ENCODE assay signal across 13 cellular contexts in the genomic region with DNA sequence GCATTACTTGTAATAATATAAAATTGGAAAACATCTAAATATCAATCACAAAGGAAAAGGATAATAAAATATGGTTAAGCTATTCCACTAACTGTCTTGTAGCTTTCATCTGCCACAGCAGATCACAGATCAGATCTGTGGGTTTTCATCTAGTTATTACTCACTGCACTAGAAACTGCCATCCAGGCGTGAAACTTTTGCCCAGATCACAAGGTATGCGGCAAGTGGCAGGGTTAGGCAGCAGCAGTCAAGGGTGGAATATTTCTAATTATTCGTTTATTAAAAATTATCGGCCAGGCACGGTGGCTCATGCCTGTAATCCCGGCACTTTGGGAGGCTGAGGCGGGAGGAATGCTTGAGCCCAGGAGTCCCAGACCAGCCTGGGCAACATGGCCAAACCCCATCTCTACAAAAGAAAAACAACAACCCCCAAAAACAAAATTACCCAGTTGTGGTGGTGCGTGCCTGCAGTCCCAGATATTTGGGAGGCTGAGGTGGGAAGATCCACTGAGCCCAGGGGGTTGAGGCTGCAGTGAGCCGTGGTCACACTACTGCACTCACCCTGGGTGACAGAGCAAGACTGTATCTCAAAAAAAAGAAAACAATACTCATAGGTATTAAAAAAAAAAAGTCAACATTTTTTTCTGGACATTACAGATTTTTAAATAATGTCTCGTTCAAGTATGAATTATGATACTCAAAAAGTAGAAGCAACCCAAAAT. TPM values are rescaled to one million over a fixed set of nuclear protein-coding genes. Genes with fewer than 3 reads are reported as not detected.
DNase-seq lines count a peak whose midpoint lies in the region; ATAC-seq, FAIRE-seq and TF ChIP-seq lines count a peak whose summit lies in the region.
"Had no signal": no experiment of that assay in that cellular context is flagged by ENCODE, and none has a peak within 500 bp of the region (broad histone marks: within the 10 kb centered on the region; RNA-seq: fewer than 3 reads in every experiment).

No MANE protein-coding gene starts in this region.

- H3K9ac ChIP-seq in HepG2 (ENCODE audit: insufficient read depth, low read depth, low read length), result no peak overlapping the region

- H3K79me2 ChIP-seq in HepG2 (ENCODE audit: insufficient read depth, low read length), result no peaks in the 10 kb centered on the region

- in situ Hi-C loops in HepG2 (cut with HindIII; ENCODE audit: extremely low pct_ligation_motif_present, low pct_unique_long_range_greater_than_20kb), result no loop called here

- H3K27me3 ChIP-seq in naive thymus-derived CD4-positive, alpha-beta T cell (ENCODE audit: control insufficient read depth in 2 of 2, insufficient read depth in 2 of 2, low read length in 2 of 2), result no peaks in the 10 kb centered on the region
- H3K27me3 ChIP-seq in HepG2 (ENCODE audit: control insufficient read depth in 1 of 2, insufficient read depth in 2 of 2, low read length in 2 of 2), result no peaks in the 10 kb centered on the region

- intact Hi-C loops in activated B cell treated with CpG ODN at 0.5 μM for 24 hours (cut with micrococcal nuclease), result loop anchor here (5.0 kb wide), 1 partner anchor 34 kb away; a partner anchor contains a TSS
- intact Hi-C loops in naive thymus-derived CD4-positive, alpha-beta T cell (cut with micrococcal nuclease), result no loop called here
- intact Hi-C loops in HepG2 (cut with micrococcal nuclease; ENCODE audit: unreplicated experiment), result no loop called here

- H3K36me3 ChIP-seq in naive thymus-derived CD4-positive, alpha-beta T cell (ENCODE audit: control insufficient read depth in 2 of 3, insufficient read depth in 3 of 3, low read length in 3 of 3), result no peaks in the 10 kb centered on the region
- H3K36me3 ChIP-seq in HepG2 (replicated peaks in 1 of 2; ENCODE audit: control insufficient read depth in 1 of 2, insufficient read depth in 2 of 2, low read length in 2 of 2), result 0 out of 5 replicates have a peak, but pooled peaks cover 0 to 4% of the 10 kb centered on the region in 2 experiments

- H3K27ac Mint-ChIP-seq in activated B cell treated with CpG ODN at 0.5 μM for 24 hours, result no peak overlapping the region
- H3K27ac Mint-ChIP-seq in naive thymus-derived CD8-positive, alpha-beta T cell, result no peak overlapping the region
- H3K27ac Mint-ChIP-seq in naive thymus-derived CD4-positive, alpha-beta T cell, result no peak overlapping the region
- H3K27ac Mint-ChIP-seq: IgD-negative memory B cell had no signal

- H3K4me1 ChIP-seq in naive thymus-derived CD4-positive, alpha-beta T cell (ENCODE audit: control insufficient read depth in 2 of 2, insufficient read depth in 2 of 2, low read length in 2 of 2), result no peaks in the 10 kb centered on the region
- H3K4me1 ChIP-seq in HepG2 (ENCODE audit: insufficient read depth, low read length), result no peaks in the 10 kb centered on the region

- no peak for TF ChIP-seq EP300 in HepG2 (IDR thresholded peaks at IDR 0.05; ENCODE audit: low read depth in 2 of 2, low read length in 2 of 2)
- no peak for TF ChIP-seq EP300 in HepG2 (CRISPR knock-in tag; IDR thresholded peaks at IDR 0.05; ENCODE audit: borderline replicate concordance)

- H3K27ac ChIP-seq in naive thymus-derived CD4-positive, alpha-beta T cell (ENCODE audit: low read depth, low read length), result no peak overlapping the region
- H3K27ac ChIP-seq in HepG2 (ENCODE audit: extremely low read length, insufficient read depth, low read length), result no peak overlapping the region
- H3K27ac ChIP-seq: PC-9 had no signal

- no peaks in the 10 kb centered on the region for H3K9me3 ChIP-seq in naive thymus-derived CD4-positive, alpha-beta T cell (ENCODE audit: control insufficient read depth in 2 of 3, low read length in 3 of 3)
- H3K9me3 ChIP-seq in HepG2 (ENCODE audit: low read length), result no peaks in the 10 kb centered on the region

- ATAC-seq in GM18519 (IDR thresholded peaks at IDR 0.05; ENCODE audit: low FRiP score, unreplicated experiment) (peak; percentile 72), GM21360 (IDR thresholded peaks at IDR 0.05; ENCODE audit: unreplicated experiment) (peak; percentile 83), HG03039 (IDR thresholded peaks at IDR 0.05; ENCODE audit: unreplicated experiment) (peak; percentile 59), activated B cell treated with CpG ODN at 0.5 μM for 24 hours (ENCODE audit: low read depth) (peak; percentile 74), HG02970 (IDR thresholded peaks at IDR 0.05; ENCODE audit: low FRiP score, unreplicated experiment) (no peak), HepG2 (no peak)
- ATAC-seq in naive thymus-derived CD8-positive, alpha-beta T cell, result no peak
- no peak for ATAC-seq in naive thymus-derived CD4-positive, alpha-beta T cell

- no peak overlapping the region for H3K4me3 Mint-ChIP-seq in activated B cell treated with CpG ODN at 0.5 μM for 24 hours
- H3K4me3 Mint-ChIP-seq in naive thymus-derived CD8-positive, alpha-beta T cell, result no peak overlapping the region
- no peak overlapping the region for H3K4me3 Mint-ChIP-seq in naive thymus-derived CD4-positive, alpha-beta T cell
- H3K4me3 Mint-ChIP-seq: IgD-negative memory B cell had no signal

- no peak overlapping the region for H3K4me2 ChIP-seq in HepG2 (ENCODE audit: low read depth, low read length)
- H3K4me2 ChIP-seq: PC-9 had no signal

- H4K20me1 ChIP-seq in HepG2 (ENCODE audit: insufficient read depth, low read length), result no peaks in the 10 kb centered on the region

- no peak for FAIRE-seq in HepG2 (lab: Jason Lieb, UNC)

- BruUV-seq in HepG2 (replicated peaks; lab: Mats Ljungman, UMichigan), result no TSS peak

- H2AFZ ChIP-seq in HepG2 (ENCODE audit: low read length), result no peak overlapping the region
- H2AFZ ChIP-seq: PC-9 had no signal

- TF ChIP-seq RAD21 in HepG2 (CRISPR knock-in tag; IDR thresholded peaks at IDR 0.05), result no peak

- peaks cover 10% of the 10 kb centered on the region for H3K36me3 Mint-ChIP-seq in activated B cell treated with CpG ODN at 0.5 μM for 24 hours (ENCODE audit: low read depth)
- H3K36me3 Mint-ChIP-seq in naive thymus-derived CD8-positive, alpha-beta T cell, result peaks cover 0 to 20% (median 11%) of the 10 kb centered on the region in 3 donors
- H3K36me3 Mint-ChIP-seq in naive thymus-derived CD4-positive, alpha-beta T cell, result peaks cover 0 to 14% (median 10%) of the 10 kb centered on the region in 5 donors

- H3K4me3 ChIP-seq in naive thymus-derived CD4-positive, alpha-beta T cell (ENCODE audit: low read length), result no peak overlapping the region
- no peak overlapping the region for H3K4me3 ChIP-seq in HepG2 (replicated peaks in 1 of 3; ENCODE audit: insufficient read depth in 1 of 3, low read depth in 2 of 3, low read length in 3 of 3)
- H3K4me3 ChIP-seq: PC-9 had no signal

- H3K27me3 Mint-ChIP-seq in activated B cell treated with CpG ODN at 0.5 μM for 24 hours, result no peaks in the 10 kb centered on the region
- H3K27me3 Mint-ChIP-seq in naive thymus-derived CD8-positive, alpha-beta T cell, result no peaks in the 10 kb centered on the region
- no peaks in the 10 kb centered on the region for H3K27me3 Mint-ChIP-seq in naive thymus-derived CD4-positive, alpha-beta T cell
- H3K27me3 Mint-ChIP-seq: IgD-negative memory B cell had no signal

- peaks cover 6% of the 10 kb centered on the region for H3K4me1 Mint-ChIP-seq in activated B cell treated with CpG ODN at 0.5 μM for 24 hours
- H3K4me1 Mint-ChIP-seq in naive thymus-derived CD8-positive, alpha-beta T cell, result no peaks in the 10 kb centered on the region
- peaks cover 0 to 9% (median 0%) of the 10 kb centered on the region in 7 donors for H3K4me1 Mint-ChIP-seq in naive thymus-derived CD4-positive, alpha-beta T cell
- H3K4me1 Mint-ChIP-seq: IgD-negative memory B cell had no signal

- CTCF ChIA-PET in activated B cell treated with CpG ODN at 0.5 μM for 24 hours (lab: Charles Lee), result no interaction called here
- CTCF ChIA-PET in naive thymus-derived CD4-positive, alpha-beta T cell (lab: Charles Lee), result no interaction called here
- CTCF ChIA-PET in HepG2 (lab: Yijun Ruan, JAX; ENCODE audit: low intra/inter-chr PET ratio, low total read pairs), result no interaction called here

- no peak for TF ChIP-seq POLR2A in HepG2 (IDR thresholded peaks at IDR 0.05; ENCODE audit: insufficient read depth in 1 of 2, low read depth in 2 of 2, low read length in 2 of 2)

- DNase-seq in activated B cell treated with CpG ODN at 0.5 μM for 24 hours (no peak), HepG2 (ENCODE audit: low spot score) (no peak)
- DNase-seq in naive thymus-derived CD8-positive, alpha-beta T cell, result no peak
- DNase-seq in naive thymus-derived CD4-positive, alpha-beta T cell, result no peak
- DNase-seq: GF-D8, midbrain, NCI-H2029 treated with DMSO at 0.1 percent for 48 hours, PC-9 had no signal

- 97% methylated on average over 10 of the region's 10 CpGs for WGBS in HepG2 (ENCODE audit: low lambda C conversion rate)

- POLR2A ChIA-PET in activated B cell treated with CpG ODN at 0.5 μM for 24 hours (lab: Charles Lee) (no interaction called here), HepG2 (lab: Yijun Ruan, JAX) (no interaction called here)
- POLR2A ChIA-PET in naive thymus-derived CD8-positive, alpha-beta T cell (lab: Charles Lee), result no interaction called here
- POLR2A ChIA-PET in naive thymus-derived CD4-positive, alpha-beta T cell (lab: Charles Lee), result no interaction called here

- TF ChIP-seq CTCF in activated B cell treated with CpG ODN at 0.5 μM for 24 hours (IDR thresholded peaks at IDR 0.05), result no peak
- TF ChIP-seq CTCF in HepG2 (CRISPR knock-in tag; IDR thresholded peaks at IDR 0.05), result no peak

- no peaks in the 10 kb centered on the region for H3K9me3 Mint-ChIP-seq in activated B cell treated with CpG ODN at 0.5 μM for 24 hours
- H3K9me3 Mint-ChIP-seq in naive thymus-derived CD8-positive, alpha-beta T cell, result peaks cover 0 to 2% (median 0%) of the 10 kb centered on the region in 9 donors
- H3K9me3 Mint-ChIP-seq in naive thymus-derived CD4-positive, alpha-beta T cell, result peaks cover 0 to 3% (median 0%) of the 10 kb centered on the region in 11 donors

RNA-seq across cellular contexts. Expression of a gene that starts 32.1 kb away (rescaled TPM):
- 3.5 and 3.7 TPM in 2 replicates for total RNA-seq in activated B cell treated with CpG ODN at 0.5 μM for 24 hours
- 1 to 10 TPM; 1.9 to 2.0 TPM for total RNA-seq in naive thymus-derived CD8-positive, alpha-beta T cell
- polyA plus RNA-seq in naive thymus-derived CD8-positive, alpha-beta T cell, result under 1 TPM; 0.25 to 0.71 (median 0.59) TPM
- total RNA-seq in naive thymus-derived CD4-positive, alpha-beta T cell, result 1 to 10 TPM; 1.1 to 4.1 (median 1.4) TPM
- under 1 TPM; 0.34 to 0.62 TPM for polyA plus RNA-seq in naive thymus-derived CD4-positive, alpha-beta T cell
- 5.8 and 7.6 TPM in 2 replicates for total RNA-seq in HepG2 (2016; rRNA removed; fragmentation: Illumina TruSeq; extraction: Trizol)
- 0.81 and 0.97 TPM in 2 replicates for total RNA-seq in HepG2 (2016; cell fraction: cytosol; rRNA removed; fragmentation: Illumina TruSeq; extraction: Trizol; ENCODE audit: low read depth)
- 5.5 and 6.9 TPM in 2 replicates for total RNA-seq in HepG2 (2016; cell fraction: insoluble cytoplasmic fraction; rRNA removed; fragmentation: Illumina TruSeq; extraction: Trizol)
- total RNA-seq in HepG2 (2016; cell fraction: membrane; rRNA removed; fragmentation: Illumina TruSeq; extraction: Trizol), result 5.0 and 5.4 TPM in 2 replicates
- total RNA-seq in HepG2 (2016; cell fraction: nucleus; rRNA removed; fragmentation: Illumina TruSeq; extraction: Trizol), result 5.4 and 7.1 TPM in 2 replicates
- polyA plus RNA-seq in HepG2 (2011; rRNA removed), result 1.4 and 1.9 TPM in 2 replicates
- 1.3 and 1.7 TPM in 2 replicates for polyA plus RNA-seq in HepG2 (2011; cell fraction: cytosol; rRNA removed)
- 2.7 and 2.8 TPM in 2 replicates for polyA plus RNA-seq in HepG2 (2011; cell fraction: nucleus; rRNA removed)
- polyA plus RNA-seq in HepG2 (2012), result 2.0 TPM in 2 replicates
- polyA plus RNA-seq in HepG2 (2016; cell fraction: cytosol; fragmentation: Illumina TruSeq; extraction: Trizol; ENCODE audit: low read depth), result 0.49 and 0.52 TPM in 2 replicates
- 4.6 and 6.1 TPM in 2 replicates for polyA plus RNA-seq in HepG2 (2016; cell fraction: insoluble cytoplasmic fraction; fragmentation: Illumina TruSeq; extraction: Trizol; ENCODE audit: low read depth)
- 2.1 and 2.4 TPM in 2 replicates for polyA plus RNA-seq in HepG2 (2016; cell fraction: membrane; fragmentation: Illumina TruSeq; extraction: Trizol; ENCODE audit: low read depth)
- polyA plus RNA-seq in HepG2 (2016; cell fraction: nucleus; fragmentation: Illumina TruSeq; extraction: Trizol; ENCODE audit: insufficient read depth, low read depth), result 8.7 and 10.0 TPM in 2 replicates
- 7.1 and 10.4 TPM in 2 replicates for polyA minus RNA-seq in HepG2 (2011; rRNA and poly(A)+ RNA removed; ENCODE audit: low replicate concordance)
- polyA minus RNA-seq in HepG2 (2011; cell fraction: cytosol; rRNA and poly(A)+ RNA removed), result 3.8 and 4.6 TPM in 2 replicates
- polyA minus RNA-seq in HepG2 (2011; cell fraction: nucleus; rRNA and poly(A)+ RNA removed), result 3.6 and 4.0 TPM in 2 replicates

RNA-seq across cellular contexts. Expression of a gene that starts 55.2 kb away (rescaled TPM):
- total RNA-seq in activated B cell treated with CpG ODN at 0.5 μM for 24 hours, result 11.8 and 13.9 TPM in 2 replicates
- 10 to 100 TPM; 21.4 to 22.1 TPM for total RNA-seq in naive thymus-derived CD8-positive, alpha-beta T cell
- polyA plus RNA-seq in naive thymus-derived CD8-positive, alpha-beta T cell, result 10 to 100 TPM in 2 of 3 donors, 1 to 10 TPM in 1; 7.4 to 18.8 (median 17.0) TPM
- total RNA-seq in naive thymus-derived CD4-positive, alpha-beta T cell, result 10 to 100 TPM; 10.8 to 21.7 (median 19.5) TPM
- polyA plus RNA-seq in naive thymus-derived CD4-positive, alpha-beta T cell, result 10 to 100 TPM; 13.9 to 20.2 TPM
- 11.9 and 13.6 TPM in 2 replicates for total RNA-seq in HepG2 (2016; rRNA removed; fragmentation: Illumina TruSeq; extraction: Trizol)
- total RNA-seq in HepG2 (2016; cell fraction: cytosol; rRNA removed; fragmentation: Illumina TruSeq; extraction: Trizol; ENCODE audit: low read depth), result 6.0 TPM in 2 replicates
- total RNA-seq in HepG2 (2016; cell fraction: insoluble cytoplasmic fraction; rRNA removed; fragmentation: Illumina TruSeq; extraction: Trizol), result 13.1 and 13.2 TPM in 2 replicates
- 7.3 and 8.0 TPM in 2 replicates for total RNA-seq in HepG2 (2016; cell fraction: membrane; rRNA removed; fragmentation: Illumina TruSeq; extraction: Trizol)
- 8.9 TPM in 2 replicates for total RNA-seq in HepG2 (2016; cell fraction: nucleus; rRNA removed; fragmentation: Illumina TruSeq; extraction: Trizol)
- polyA plus RNA-seq in HepG2 (2011; rRNA removed), result 6.2 and 6.6 TPM in 2 replicates
- 3.7 and 4.0 TPM in 2 replicates for polyA plus RNA-seq in HepG2 (2011; cell fraction: cytosol; rRNA removed)
- 4.6 and 6.5 TPM in 2 replicates for polyA plus RNA-seq in HepG2 (2011; cell fraction: nucleus; rRNA removed)
- polyA plus RNA-seq in HepG2 (2012), result 6.7 and 10.9 TPM in 2 replicates
- polyA plus RNA-seq in HepG2 (2016; cell fraction: cytosol; fragmentation: Illumina TruSeq; extraction: Trizol; ENCODE audit: low read depth), result 4.8 and 5.2 TPM in 2 replicates
- 17.6 and 20.0 TPM in 2 replicates for polyA plus RNA-seq in HepG2 (2016; cell fraction: insoluble cytoplasmic fraction; fragmentation: Illumina TruSeq; extraction: Trizol; ENCODE audit: low read depth)
- polyA plus RNA-seq in HepG2 (2016; cell fraction: membrane; fragmentation: Illumina TruSeq; extraction: Trizol; ENCODE audit: low read depth), result 4.2 and 5.9 TPM in 2 replicates
- polyA plus RNA-seq in HepG2 (2016; cell fraction: nucleus; fragmentation: Illumina TruSeq; extraction: Trizol; ENCODE audit: insufficient read depth, low read depth), result 22.2 and 24.5 TPM in 2 replicates
- 3.2 and 4.1 TPM in 2 replicates for polyA minus RNA-seq in HepG2 (2011; rRNA and poly(A)+ RNA removed; ENCODE audit: low replicate concordance)
- 1.9 and 2.9 TPM in 2 replicates for polyA minus RNA-seq in HepG2 (2011; cell fraction: cytosol; rRNA and poly(A)+ RNA removed)
- polyA minus RNA-seq in HepG2 (2011; cell fraction: nucleus; rRNA and poly(A)+ RNA removed), result 9.0 and 9.7 TPM in 2 replicates

Comparison
In these comparisons a context has a peak if more than half of its experiments do, and no peak if none do; other contexts are left out.
1. ATAC-seq: peak in GM18519 (single experiment), GM21360 (single experiment), HG03039 (single experiment) and activated B cell treated with CpG ODN at 0.5 μM for 24 hours (single experiment); none in naive thymus-derived CD8-positive, alpha-beta T cell (0 of 2), HG02970 (single experiment), naive thymus-derived CD4-positive, alpha-beta T cell (single experiment) and HepG2 (single experiment).